Comparison of ENCODE assay signal across 7 cellular contexts in the genomic region with DNA sequence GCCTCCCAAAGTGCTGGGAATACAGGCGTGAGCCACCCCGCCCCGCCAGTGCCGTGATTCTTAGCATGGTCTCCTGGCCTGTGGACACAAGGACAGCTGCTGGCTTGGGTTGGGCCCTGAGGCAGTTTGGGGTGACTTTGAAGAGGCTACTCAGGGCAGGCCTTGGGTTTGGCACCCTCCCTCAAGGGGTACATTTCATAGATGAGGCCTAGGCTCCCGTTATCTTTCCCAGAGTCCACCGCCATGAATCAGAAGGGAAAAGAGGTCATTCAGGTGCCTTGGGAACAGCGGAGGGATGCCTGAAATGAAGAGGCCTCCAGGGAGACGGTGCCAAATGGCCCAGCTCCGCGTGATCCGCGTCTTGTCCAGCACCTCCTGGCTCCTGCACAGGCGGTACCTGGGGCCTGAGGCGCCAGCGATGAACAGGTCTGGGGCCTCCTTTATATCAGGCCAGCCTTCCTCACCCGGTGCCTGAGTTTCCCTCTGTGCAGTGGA. TPM values are rescaled to one million over a fixed set of nuclear protein-coding genes. Genes with fewer than 3 reads are reported as not detected.
DNase-seq lines count a peak whose midpoint lies in the region; ATAC-seq lines count a peak whose summit lies in the region.

No MANE protein-coding gene starts in this region.

- H3K4me1 Mint-ChIP-seq in activated T-helper 1 cell treated with anti-CD3 and anti-CD28 coated beads, Interleukin-12 subunit alpha, Interleukin-12 subunit beta, Interleukin-2, Interleukin-4 antibody, amounts not matched to agents 30 ng/mL and 10 ng/mL and 1 ng/mL, durations not matched to agents 14 hours and 24 hours and 36 hours (ENCODE audit: low read depth): peaks cover 70% of the 10 kb centered on the region
- H3K4me1 Mint-ChIP-seq in immature natural killer cell: peaks cover 85 to 94% of the 10 kb centered on the region in 2 donors
- H3K4me1 Mint-ChIP-seq in stimulated activated naive B cell treated with anti-CD40 and anti-IgM and Interleukin-4, amounts not matched to agents 10 μg/mL and 1 μg/mL and 100 μg/mL, for 72 hours: peaks cover 53 to 98% of the 10 kb centered on the region in 2 donors

- intact Hi-C loops in activated T-helper 1 cell treated with anti-CD3 and anti-CD28 coated beads, Interleukin-12 subunit alpha, Interleukin-12 subunit beta, Interleukin-2, Interleukin-4 antibody, amounts not matched to agents 30 ng/mL and 10 ng/mL and 1 ng/mL, durations not matched to agents 14 hours and 24 hours and 36 hours (cut with micrococcal nuclease): no loop called here

- peaks cover 11% of the 10 kb centered on the region for H3K36me3 Mint-ChIP-seq in activated T-helper 1 cell treated with anti-CD3 and anti-CD28 coated beads, Interleukin-12 subunit alpha, Interleukin-12 subunit beta, Interleukin-2, Interleukin-4 antibody, amounts not matched to agents 30 ng/mL and 10 ng/mL and 1 ng/mL, durations not matched to agents 14 hours and 24 hours and 36 hours (ENCODE audit: low read depth)
- no peaks in the 10 kb centered on the region for H3K36me3 Mint-ChIP-seq in immature natural killer cell
- H3K36me3 Mint-ChIP-seq in stimulated activated naive B cell treated with anti-CD40 and anti-IgM and Interleukin-4, amounts not matched to agents 10 μg/mL and 1 μg/mL and 100 μg/mL, for 72 hours: peaks cover 14 to 32% of the 10 kb centered on the region in 2 donors

- H3K4me3 ChIP-seq in Jurkat, Clone E6-1 (ENCODE audit: low read length): peak overlapping the region; percentile 60

- peak overlapping the region; percentile 98 for H3K27ac Mint-ChIP-seq in activated T-helper 1 cell treated with anti-CD3 and anti-CD28 coated beads, Interleukin-12 subunit alpha, Interleukin-12 subunit beta, Interleukin-2, Interleukin-4 antibody, amounts not matched to agents 30 ng/mL and 10 ng/mL and 1 ng/mL, durations not matched to agents 14 hours and 24 hours and 36 hours
- peak overlapping the region; percentile 88 to 98 (median 96) for H3K27ac Mint-ChIP-seq in immature natural killer cell
- H3K27ac Mint-ChIP-seq in stimulated activated naive B cell treated with anti-CD40 and anti-IgM and Interleukin-4, amounts not matched to agents 10 μg/mL and 1 μg/mL and 100 μg/mL, for 72 hours: peak overlapping the region; percentile 96

- H3K4me3 Mint-ChIP-seq in activated T-helper 1 cell treated with anti-CD3 and anti-CD28 coated beads, Interleukin-12 subunit alpha, Interleukin-12 subunit beta, Interleukin-2, Interleukin-4 antibody, amounts not matched to agents 30 ng/mL and 10 ng/mL and 1 ng/mL, durations not matched to agents 14 hours and 24 hours and 36 hours: peak overlapping the region; percentile 82
- H3K4me3 Mint-ChIP-seq in immature natural killer cell: peak overlapping the region; percentile 40 to 84 (median 81)
- H3K4me3 Mint-ChIP-seq in stimulated activated naive B cell treated with anti-CD40 and anti-IgM and Interleukin-4, amounts not matched to agents 10 μg/mL and 1 μg/mL and 100 μg/mL, for 72 hours: peak overlapping the region; percentile 86 to 87

- ATAC-seq in stimulated activated naive B cell treated with anti-CD40 and anti-IgM and Interleukin-4, amounts not matched to agents 10 μg/mL and 1 μg/mL and 100 μg/mL, for 72 hours (replicated peaks): no peak

- no peak for DNase-seq in Jurkat, Clone E6-1 (ENCODE audit: low read depth, low spot score)
- no peak for DNase-seq in activated T-helper 1 cell treated with anti-CD3 and anti-CD28 coated beads, Interleukin-12 subunit alpha, Interleukin-12 subunit beta, Interleukin-2, Interleukin-4 antibody, amounts not matched to agents 30 ng/mL and 10 ng/mL and 1 ng/mL, durations not matched to agents 14 hours and 24 hours and 36 hours (ENCODE audit: low spot score)
- DNase-seq in immature natural killer cell (no peak), HUDEP-2 (lab: John Stamatoyannopoulos, UW; ENCODE audit: unreplicated experiment in 76 of 76) (no peak), SW 1271 (lab: John Stamatoyannopoulos, UW) (no peak)
- DNase-seq in stimulated activated naive B cell treated with anti-CD40 and anti-IgM and Interleukin-4, amounts not matched to agents 10 μg/mL and 1 μg/mL and 100 μg/mL, for 72 hours: no peak
- no peak for DNase-seq in stimulated activated CD4-positive, alpha-beta T cell treated with anti-CD3 and anti-CD28 coated beads, Interleukin-4, amount 100 ng/mL, for 1 hour

- H3K27me3 Mint-ChIP-seq in activated T-helper 1 cell treated with anti-CD3 and anti-CD28 coated beads, Interleukin-12 subunit alpha, Interleukin-12 subunit beta, Interleukin-2, Interleukin-4 antibody, amounts not matched to agents 30 ng/mL and 10 ng/mL and 1 ng/mL, durations not matched to agents 14 hours and 24 hours and 36 hours (ENCODE audit: insufficient read depth): no peaks in the 10 kb centered on the region
- H3K27me3 Mint-ChIP-seq in immature natural killer cell (ENCODE audit: low read depth in 3 of 3): peaks cover 3 to 15% (median 5%) of the 10 kb centered on the region in 3 donors
- no peaks in the 10 kb centered on the region for H3K27me3 Mint-ChIP-seq in stimulated activated naive B cell treated with anti-CD40 and anti-IgM and Interleukin-4, amounts not matched to agents 10 μg/mL and 1 μg/mL and 100 μg/mL, for 72 hours

- no peaks in the 10 kb centered on the region for H3K9me3 Mint-ChIP-seq in activated T-helper 1 cell treated with anti-CD3 and anti-CD28 coated beads, Interleukin-12 subunit alpha, Interleukin-12 subunit beta, Interleukin-2, Interleukin-4 antibody, amounts not matched to agents 30 ng/mL and 10 ng/mL and 1 ng/mL, durations not matched to agents 14 hours and 24 hours and 36 hours
- no peaks in the 10 kb centered on the region for H3K9me3 Mint-ChIP-seq in immature natural killer cell
- no peaks in the 10 kb centered on the region for H3K9me3 Mint-ChIP-seq in stimulated activated naive B cell treated with anti-CD40 and anti-IgM and Interleukin-4, amounts not matched to agents 10 μg/mL and 1 μg/mL and 100 μg/mL, for 72 hours

RNA-seq across cellular contexts. Expression of a gene that starts 9.3 kb away (rescaled TPM):
- 279 TPM for polyA plus RNA-seq in Jurkat, Clone E6-1 (2012; ENCODE audit: insufficient read depth, insufficient read length)
- total RNA-seq in activated T-helper 1 cell treated with anti-CD3 and anti-CD28 coated beads, Interleukin-12 subunit alpha, Interleukin-12 subunit beta, Interleukin-2, Interleukin-4 antibody, amounts not matched to agents 30 ng/mL and 10 ng/mL and 1 ng/mL, durations not matched to agents 14 hours and 24 hours and 36 hours: 237 and 238 TPM in 2 replicates
- polyA plus RNA-seq in immature natural killer cell: 100 to 1,000 TPM; 550 to 903 (median 902) TPM

RNA-seq across cellular contexts. Expression of a gene that starts 23.6 kb away (rescaled TPM):
- 1.2 TPM for polyA plus RNA-seq in Jurkat, Clone E6-1 (2012; ENCODE audit: insufficient read depth, insufficient read length)
- total RNA-seq in activated T-helper 1 cell treated with anti-CD3 and anti-CD28 coated beads, Interleukin-12 subunit alpha, Interleukin-12 subunit beta, Interleukin-2, Interleukin-4 antibody, amounts not matched to agents 30 ng/mL and 10 ng/mL and 1 ng/mL, durations not matched to agents 14 hours and 24 hours and 36 hours: 0.49 and 1.0 TPM in 2 replicates
- not detected for polyA plus RNA-seq in immature natural killer cell

RNA-seq across cellular contexts. Expression of a gene that starts 33.6 kb away (rescaled TPM):
- polyA plus RNA-seq in Jurkat, Clone E6-1 (2012; ENCODE audit: insufficient read depth, insufficient read length): not detected
- not detected in 2 replicates for total RNA-seq in activated T-helper 1 cell treated with anti-CD3 and anti-CD28 coated beads, Interleukin-12 subunit alpha, Interleukin-12 subunit beta, Interleukin-2, Interleukin-4 antibody, amounts not matched to agents 30 ng/mL and 10 ng/mL and 1 ng/mL, durations not matched to agents 14 hours and 24 hours and 36 hours
- not detected for polyA plus RNA-seq in immature natural killer cell

RNA-seq across cellular contexts. Expression of a gene that starts 40.2 kb away (rescaled TPM):
- 2.0 TPM for polyA plus RNA-seq in Jurkat, Clone E6-1 (2012; ENCODE audit: insufficient read depth, insufficient read length)
- not detected in 2 replicates for total RNA-seq in activated T-helper 1 cell treated with anti-CD3 and anti-CD28 coated beads, Interleukin-12 subunit alpha, Interleukin-12 subunit beta, Interleukin-2, Interleukin-4 antibody, amounts not matched to agents 30 ng/mL and 10 ng/mL and 1 ng/mL, durations not matched to agents 14 hours and 24 hours and 36 hours
- not detected for polyA plus RNA-seq in immature natural killer cell

RNA-seq across cellular contexts. Expression of a gene that starts 46.9 kb away (rescaled TPM):
- polyA plus RNA-seq in Jurkat, Clone E6-1 (2012; ENCODE audit: insufficient read depth, insufficient read length): 140 TPM
- 215 TPM in 2 replicates for total RNA-seq in activated T-helper 1 cell treated with anti-CD3 and anti-CD28 coated beads, Interleukin-12 subunit alpha, Interleukin-12 subunit beta, Interleukin-2, Interleukin-4 antibody, amounts not matched to agents 30 ng/mL and 10 ng/mL and 1 ng/mL, durations not matched to agents 14 hours and 24 hours and 36 hours
- 10 to 100 TPM; 38.0 to 54.3 (median 51.3) TPM for polyA plus RNA-seq in immature natural killer cell
